17 cellular contexts compared by ENCODE assay signal in genomic region chr20:805713-806112, GRCh38. TPM values are rescaled to one million over a fixed set of nuclear protein-coding genes. Genes with fewer than 3 reads are reported as not detected.
DNase-seq lines count a peak whose midpoint lies in the region; ATAC-seq, FAIRE-seq and TF ChIP-seq lines count a peak whose summit lies in the region.
"Had no signal": no experiment of that assay in that cellular context is flagged by ENCODE, and none has a peak within 500 bp of the region (broad histone marks: within the 10 kb centered on the region; RNA-seq: fewer than 3 reads in every experiment).

No MANE protein-coding gene starts in this region.

- H3K4me2 ChIP-seq in A549 (no peak overlapping the region), GM23338 (no peak overlapping the region)

- POLR2A ChIA-PET in A549 (lab: Yijun Ruan, JAX), result no interaction called here

- no peak overlapping the region for H3K4me3 Mint-ChIP-seq in GM23338

- no peak overlapping the region for H3K27ac Mint-ChIP-seq in GM23338

- no peak for TF ChIP-seq POLR2A in A549 (IDR thresholded peaks at IDR 0.05; ENCODE audit: low read length)

- H3K9me3 Mint-ChIP-seq in GM23338, result peaks cover 72% of the 10 kb centered on the region

- no peaks in the 10 kb centered on the region for H4K20me1 ChIP-seq in GM23338 (replicated peaks; ENCODE audit: insufficient read depth)

- no peak for FAIRE-seq in A549 (lab: Jason Lieb, UNC)

- TF ChIP-seq RAD21 in A549 (conservative IDR thresholded peaks at IDR 0.05 in 1 of 2, IDR thresholded peaks at IDR 0.05 in 1 of 2), result no peak

- intact Hi-C loops in posterior vena cava (cut with DNase I), result no loop called here

- no peaks in the 10 kb centered on the region for H3K79me2 ChIP-seq in GM23338 (replicated peaks; ENCODE audit: insufficient read depth)

- H3K4me1 Mint-ChIP-seq in GM23338, result no peaks in the 10 kb centered on the region

- no peak overlapping the region for H2AFZ ChIP-seq in GM23338

- DNase-seq in A549 (ENCODE audit: low read depth in 1 of 2, low spot score in 1 of 2) (peak in 1 of 2 experiments; percentile 59), GM23338 (ENCODE audit: low spot score) (peak; percentile 77), RKO (ENCODE audit: low spot score) (peak; percentile 52), fibroblast of the aortic adventitia (ENCODE audit: low read depth) (peak; percentile 7), posterior vena cava (ENCODE audit: low spot score) (no peak), germinal center (ENCODE audit: low spot score) (no peak)
- DNase-seq: BE2C; left lung; MV-4-11; NCI-H2107; occipital lobe; stimulated activated CD4-positive, alpha-beta T cell treated with anti-CD3 and anti-CD28 coated beads, Interleukin-4, amount 100 ng/mL, for 4 hours had no signal

- H3K36me3 ChIP-seq in GM23338 (ENCODE audit: insufficient read depth), result peaks cover 23% of the 10 kb centered on the region
- H3K36me3 ChIP-seq: BE2C, left lung, SJSA1, thoracic aorta had no signal

- H3K4me3 ChIP-seq in A549 (no peak overlapping the region), GM23338 (no peak overlapping the region), fibroblast of the aortic adventitia (ENCODE audit: low read depth, low read length) (no peak overlapping the region)
- H3K4me3 ChIP-seq: left lung, SJSA1, thoracic aorta had no signal

- H3K9me3 ChIP-seq in A549, result peaks cover 35% of the 10 kb centered on the region
- H3K9me3 ChIP-seq: BE2C, thoracic aorta had no signal

- WGBS in A549 (ENCODE audit: missing lambda C conversion rate), result 2% methylated on average over 1 of the region's 1 CpG

- H3F3A ChIP-seq in GM23338 (replicated peaks; ENCODE audit: low read depth), result no peaks in the 10 kb centered on the region

- peaks cover 3% of the 10 kb centered on the region for H3K27me3 Mint-ChIP-seq in GM23338 (ENCODE audit: insufficient read depth, low read depth, poor library complexity)

- TF ChIP-seq CTCF in A549 (IDR thresholded peaks at IDR 0.05), result no peak
- no peak for TF ChIP-seq CTCF in GM23338 (conservative IDR thresholded peaks at IDR 0.05; ENCODE audit: low read depth in 2 of 2)
- no peak for TF ChIP-seq CTCF in fibroblast of the aortic adventitia (IDR thresholded peaks at IDR 0.05; ENCODE audit: insufficient read depth, low read length)

- CTCF ChIA-PET in A549 (lab: Yijun Ruan, JAX), result interaction anchor here (2.8 to 5.5 kb wide), 2 partner anchors 10 to 151 kb away, joined by 10 to 37 read pairs; no protein-coding TSS in a partner anchor

- TF ChIP-seq EP300 in A549 (IDR thresholded peaks at IDR 0.05), result no peak

- H3K36me3 Mint-ChIP-seq in GM23338 (ENCODE audit: low read depth), result peaks cover 22% of the 10 kb centered on the region; the same call in 2 of the 3 replicates

- no peaks in the 10 kb centered on the region for H3K27me3 ChIP-seq in GM23338 (ENCODE audit: insufficient read depth)
- H3K27me3 ChIP-seq: BE2C had no signal

- ATAC-seq in A549 (no peak), GM23338 (no peak), GM21367 (IDR thresholded peaks at IDR 0.05; ENCODE audit: unreplicated experiment) (no peak), HG03025 (IDR thresholded peaks at IDR 0.05; ENCODE audit: low FRiP score, unreplicated experiment) (no peak)
- ATAC-seq: activated CD4-positive, CD25-positive, alpha-beta regulatory T cell treated with anti-CD3 and anti-CD28 coated beads, Interleukin-2, amount 50 U/mL, for 24 hours; left lung had no signal

- H3K27ac ChIP-seq in A549 (no peak overlapping the region), GM23338 (ENCODE audit: low read depth) (no peak overlapping the region)
- H3K27ac ChIP-seq: left lung, SJSA1, thoracic aorta had no signal

- H3K9me2 ChIP-seq in GM23338 (ENCODE audit: insufficient read depth), result peaks cover 6% of the 10 kb centered on the region; the same call in 1 of the 2 replicates

- H3K4me1 ChIP-seq in A549 (no peaks in the 10 kb centered on the region), GM23338 (ENCODE audit: insufficient read depth) (no peaks in the 10 kb centered on the region)
- H3K4me1 ChIP-seq: BE2C, left lung, SJSA1 had no signal

TF ChIP-seq in A549, 52 proteins besides CTCF, POLR2A, EP300 and RAD21 (continues in another document):
- TF ChIP-seq MAZ (IDR thresholded peaks at IDR 0.05; ENCODE audit: borderline replicate concordance, low read depth, low read length) (no peak), HMGXB4 (CRISPR knock-in tag; IDR thresholded peaks at IDR 0.05; ENCODE audit: borderline replicate concordance) (no peak), PBX3 (IDR thresholded peaks at IDR 0.05) (no peak), CHD4 (IDR thresholded peaks at IDR 0.05; ENCODE audit: borderline replicate concordance) (no peak)

TF ChIP-seq in GM23338, 12 proteins besides CTCF, POLR2A, EP300 and RAD21:
- no peak for TF ChIP-seq EZH2phosphoT487 (IDR thresholded peaks at IDR 0.05; ENCODE audit: unreplicated experiment)
- TF ChIP-seq STAT1 (IDR thresholded peaks at IDR 0.05; ENCODE audit: unreplicated experiment), result no peak
- TF ChIP-seq, protein P1, sequence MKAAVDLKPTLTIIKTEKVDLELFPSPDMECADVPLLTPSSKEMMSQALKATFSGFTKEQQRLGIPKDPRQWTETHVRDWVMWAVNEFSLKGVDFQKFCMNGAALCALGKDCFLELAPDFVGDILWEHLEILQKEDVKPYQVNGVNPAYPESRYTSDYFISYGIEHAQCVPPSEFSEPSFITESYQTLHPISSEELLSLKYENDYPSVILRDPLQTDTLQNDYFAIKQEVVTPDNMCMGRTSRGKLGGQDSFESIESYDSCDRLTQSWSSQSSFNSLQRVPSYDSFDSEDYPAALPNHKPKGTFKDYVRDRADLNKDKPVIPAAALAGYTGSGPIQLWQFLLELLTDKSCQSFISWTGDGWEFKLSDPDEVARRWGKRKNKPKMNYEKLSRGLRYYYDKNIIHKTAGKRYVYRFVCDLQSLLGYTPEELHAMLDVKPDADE (IDR thresholded peaks at IDR 0.05), result no peak
- TF ChIP-seq JUNB (IDR thresholded peaks at IDR 0.05; ENCODE audit: unreplicated experiment), result no peak
- no peak for TF ChIP-seq EZH2 (IDR thresholded peaks at IDR 0.05; ENCODE audit: low read depth, unreplicated experiment)
- TF ChIP-seq NANOG (IDR thresholded peaks at IDR 0.05; ENCODE audit: borderline replicate concordance), result no peak
TF ChIP-seq in GM23338: peak in this region for 0.

RNA-seq across cellular contexts. Expression of gene FAM110A, which starts 27.8 kb away (rescaled TPM):
- 3.1 TPM in 2 replicates for polyA plus RNA-seq in A549 (2011; rRNA removed)
- 7.4 and 10.3 TPM in 2 replicates for polyA plus RNA-seq in A549 (2012; cell fraction: cytosol; rRNA removed)
- polyA plus RNA-seq in A549 (2012; cell fraction: nucleus; rRNA removed), result 17.2 and 21.2 TPM in 2 replicates
- polyA plus RNA-seq in A549 (2017; fragmentation: RNase III; extraction: RNeasy Plus Mini Kit Qiagen cat#74134 plus additional on column Dnase treatment), result 3.6 to 4.4 TPM (median 4.1 TPM) in 3 replicates
- 2.3 and 2.6 TPM in 2 replicates for polyA minus RNA-seq in A549 (2011; rRNA and poly(A)+ RNA removed)
- total RNA-seq in GM23338 (2014; rRNA removed; shearing (Covaris generic)), result 13.7 and 15.0 TPM in 2 replicates
- polyA plus RNA-seq in GM23338 (2016; fragmentation: Nextera tagmentation; extraction: Ambion mirVana), result 9.9 and 10.7 TPM in 2 replicates
- total RNA-seq in fibroblast of the aortic adventitia (ENCODE audit: low replicate concordance), result 5.4 and 5.5 TPM in 2 replicates
- total RNA-seq in posterior vena cava, result 1 to 10 TPM; 2.7 to 4.0 TPM

RNA-seq across cellular contexts. Expression of gene SLC52A3, which starts 37.4 kb away (rescaled TPM):
- polyA plus RNA-seq in A549 (2011; rRNA removed) (0.63 and 0.95 TPM in 2 replicates), A549 (2017; fragmentation: RNase III; extraction: RNeasy Plus Mini Kit Qiagen cat#74134 plus additional on column Dnase treatment) (0.50 to 0.69 TPM (median 0.56 TPM) in 3 replicates), GM23338 (2016; fragmentation: Nextera tagmentation; extraction: Ambion mirVana) (2.3 and 2.5 TPM in 2 replicates)
- polyA plus RNA-seq in A549 (2012; cell fraction: cytosol; rRNA removed), result 0.41 and 0.47 TPM in 2 replicates
- 1.2 TPM in 2 replicates for polyA plus RNA-seq in A549 (2012; cell fraction: nucleus; rRNA removed)
- polyA minus RNA-seq in A549 (2011; rRNA and poly(A)+ RNA removed), result 1.2 and 1.8 TPM in 2 replicates
- 3.6 and 4.5 TPM in 2 replicates for total RNA-seq in GM23338 (2014; rRNA removed; shearing (Covaris generic))
- total RNA-seq in fibroblast of the aortic adventitia (ENCODE audit: low replicate concordance) (not detected in 2 replicates), posterior vena cava (1 to 10 TPM; 1.1 to 3.6 TPM)
- total RNA-seq: occipital lobe, SJSA1 had no signal

Comparison
In these comparisons a context has a peak if more than half of its experiments do, and no peak if none do; other contexts are left out.
1. DNase-seq: peak in GM23338 (single experiment), RKO (single experiment) and fibroblast of the aortic adventitia (single experiment); none in posterior vena cava (single experiment) and germinal center (single experiment).